In the genomic region with DNA sequence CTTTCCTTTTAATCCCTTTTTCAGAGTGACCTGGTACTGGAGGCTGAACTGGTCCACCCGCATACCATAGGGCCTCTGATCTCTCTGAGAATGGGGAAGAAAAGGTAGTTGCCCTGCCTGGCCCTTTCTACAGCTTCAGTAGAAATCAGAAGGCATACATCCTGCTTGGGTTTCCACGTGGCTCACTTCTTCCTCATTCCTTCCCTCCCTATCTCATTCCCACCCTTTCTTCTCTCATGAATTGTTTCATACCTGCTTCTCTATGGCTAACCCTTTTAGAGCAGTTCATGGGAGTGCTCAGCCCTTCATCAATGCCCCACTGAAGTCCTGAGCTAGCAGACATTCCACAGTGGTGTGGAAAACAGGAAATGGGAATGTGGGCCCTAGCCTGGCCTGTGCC, we compare ENCODE assay signal across 16 cellular contexts. TPM values are rescaled to one million over a fixed set of nuclear protein-coding genes. Genes with fewer than 3 reads are reported as not detected.
DNase-seq lines count a peak whose midpoint lies in the region; ATAC-seq and TF ChIP-seq lines count a peak whose summit lies in the region.
"Had no signal": no experiment of that assay in that cellular context is flagged by ENCODE, and none has a peak within 500 bp of the region (broad histone marks: within the 10 kb centered on the region; RNA-seq: fewer than 3 reads in every experiment).

No MANE protein-coding gene starts in this region.

- H3K27me3 ChIP-seq in HCT116 (ENCODE audit: insufficient read depth, low read length) (no peaks in the 10 kb centered on the region), SJSA1 (replicated peaks) (no peaks in the 10 kb centered on the region), hepatocyte (no peaks in the 10 kb centered on the region), MG63 (no peaks in the 10 kb centered on the region)
- H3K27me3 ChIP-seq: BLaER1 treated with 17β-estradiol and CSF1 and Interleukin-3, amounts not matched to agents 10 nM and 100 nM had no signal

- BruUV-seq in HCT116 (replicated peaks; lab: Mats Ljungman, UMichigan), result no TSS peak

- H3K36me3 Mint-ChIP-seq in osteocyte (ENCODE audit: unreplicated experiment), result no peaks in the 10 kb centered on the region

- H3K4me3 ChIP-seq in HCT116 (replicated peaks in 1 of 2; ENCODE audit: low read depth in 1 of 2, low read length in 2 of 2) (no peak overlapping the region), SJSA1 (no peak overlapping the region), hepatocyte (no peak overlapping the region), MG63 (no peak overlapping the region)
- H3K4me3 ChIP-seq: BLaER1 treated with 17β-estradiol and CSF1 and Interleukin-3, amounts not matched to agents 10 nM and 100 nM had no signal

- H2AFZ ChIP-seq in HCT116 (ENCODE audit: low read depth, low read length, poor library complexity, severe bottlenecking) (no peak overlapping the region), hepatocyte (no peak overlapping the region)

- ATAC-seq in HCT116 (no peak), HG03108 (IDR thresholded peaks at IDR 0.05; ENCODE audit: unreplicated experiment) (no peak)

- H3K4me2 ChIP-seq in HCT116 (ENCODE audit: low read length), result peak overlapping the region; percentile 10
- peak overlapping the region; percentile 35 for H3K4me2 ChIP-seq in hepatocyte

- TF ChIP-seq CTCF in HCT116 (IDR thresholded peaks at IDR 0.05 in 2 of 3, conservative IDR thresholded peaks at IDR 0.05 in 1 of 3; ENCODE audit: borderline replicate concordance in 1 of 3, insufficient read depth in 1 of 3, low read depth in 2 of 3, low read length in 2 of 3) (no peak), hepatocyte (IDR thresholded peaks at IDR 0.05; ENCODE audit: poor library complexity) (no peak), osteocyte (IDR thresholded peaks at IDR 0.05) (no peak)

- POLR2A ChIA-PET in HCT116 (lab: Charles Lee), result no interaction called here

- H3K9ac ChIP-seq in HCT116 (ENCODE audit: low read length), result peak overlapping the region; percentile 13; the same call in 1 of the 2 replicates
- H3K9ac ChIP-seq: BLaER1 treated with 17β-estradiol and CSF1 and Interleukin-3, amounts not matched to agents 10 nM and 100 nM had no signal

- H3K79me2 ChIP-seq in HCT116 (ENCODE audit: insufficient read depth, low read length), result peaks cover 7% of the 10 kb centered on the region; the same call in 1 of the 2 replicates
- peaks cover 9% of the 10 kb centered on the region for H3K79me2 ChIP-seq in hepatocyte

- intact Hi-C loops in HCT116 (cut with micrococcal nuclease), result no loop called here

- no peaks in the 10 kb centered on the region for H3K36me3 ChIP-seq in HCT116 (ENCODE audit: control insufficient read depth in 1 of 2, insufficient read depth in 2 of 2, low read length in 2 of 2)
- no peaks in the 10 kb centered on the region for H3K36me3 ChIP-seq in SJSA1
- H3K36me3 ChIP-seq in hepatocyte (replicated peaks; ENCODE audit: insufficient read depth, low read depth), result no peaks in the 10 kb centered on the region
- no peaks in the 10 kb centered on the region for H3K36me3 ChIP-seq in MG63

- DNase-seq in HCT116 (ENCODE audit: low read depth, low spot score), result no peak
- peak in 1 of 2 experiments; percentile 69 for DNase-seq in SJSA1 (ENCODE audit: low read depth in 1 of 2, low spot score in 2 of 2)
- peak; percentile 38 for DNase-seq in hepatocyte (ENCODE audit: low spot score)
- no peak for DNase-seq in osteocyte (ENCODE audit: extremely low spot score, unreplicated experiment)
- DNase-seq in NK-92 treated with Interleukin-12 subunit alpha and Interleukin-12 subunit beta, amount 100 ng/mL, for 24 hours (lab: John Stamatoyannopoulos, UW), result no peak
- no peak for DNase-seq in activated T-cell treated with anti-CD3 and anti-CD28 coated beads, Interleukin-2, amount 50 U/mL, for 48 hours
- no peak for DNase-seq in MG63
- DNase-seq: activated B cell treated with CpG ODN at 0.5 μM for 24 hours; activated naive CD4-positive, alpha-beta T cell treated with Interleukin-2 at 50 U/mL for 16 hours; DND-41; effector CD8-positive, alpha-beta T cell; NCI-H1092; NCI-H2227 treated with DMSO at 0.1 percent for 48 hours; retina had no signal

- peaks cover 74 to 91% of the 10 kb centered on the region in 2 experiments for H3K4me1 ChIP-seq in HCT116 (ENCODE audit: control insufficient read depth in 1 of 2, insufficient read depth in 2 of 2, low read length in 2 of 2)
- H3K4me1 ChIP-seq in SJSA1 (replicated peaks), result peaks cover 66% of the 10 kb centered on the region
- peaks cover 40% of the 10 kb centered on the region for H3K4me1 ChIP-seq in hepatocyte (ENCODE audit: insufficient read depth)

- TF ChIP-seq POLR2A in HCT116 (IDR thresholded peaks at IDR 0.05; ENCODE audit: borderline replicate concordance, extremely low read depth, insufficient read depth, insufficient read length), result no peak

- peak overlapping the region; percentile 28 for H3K27ac Mint-ChIP-seq in osteocyte (ENCODE audit: unreplicated experiment)
- H3K27ac Mint-ChIP-seq: activated B cell treated with CpG ODN at 0.5 μM for 24 hours had no signal

- H3K4me1 Mint-ChIP-seq in osteocyte (ENCODE audit: unreplicated experiment), result peaks cover 54% of the 10 kb centered on the region

- no peaks in the 10 kb centered on the region for H4K20me1 ChIP-seq in HCT116 (ENCODE audit: insufficient read depth)
- H4K20me1 ChIP-seq in hepatocyte (ENCODE audit: insufficient read depth, poor library complexity, severe bottlenecking), result no peaks in the 10 kb centered on the region
- H4K20me1 ChIP-seq: BLaER1 treated with 17β-estradiol and CSF1 and Interleukin-3, amounts not matched to agents 10 nM and 100 nM had no signal

- CTCF ChIA-PET in HCT116 (lab: Charles Lee), result no interaction called here

- H3K9me3 Mint-ChIP-seq in osteocyte (ENCODE audit: unreplicated experiment), result no peaks in the 10 kb centered on the region
- H3K9me3 Mint-ChIP-seq: activated B cell treated with CpG ODN at 0.5 μM for 24 hours had no signal

- no peaks in the 10 kb centered on the region for H3K9me2 ChIP-seq in HCT116 (ENCODE audit: insufficient read depth)
- no peaks in the 10 kb centered on the region for H3K9me2 ChIP-seq in hepatocyte (replicated peaks; ENCODE audit: insufficient read depth)

- TF ChIP-seq RAD21 in HCT116 (IDR thresholded peaks at IDR 0.05; ENCODE audit: low read depth), result no peak

- RAD21 ChIA-PET in HCT116 (lab: Charles Lee; ENCODE audit: low non-redundant PET in 1 of 2, low total read pairs in 2 of 2, uncharacterized antibody in 2 of 2, unreplicated experiment in 2 of 2), result no interaction called here

- H3K4me3 Mint-ChIP-seq in osteocyte (ENCODE audit: unreplicated experiment), result no peak overlapping the region
- H3K4me3 Mint-ChIP-seq: activated B cell treated with CpG ODN at 0.5 μM for 24 hours had no signal

- no peaks in the 10 kb centered on the region for H3K27me3 Mint-ChIP-seq in osteocyte (ENCODE audit: unreplicated experiment)
- H3K27me3 Mint-ChIP-seq: activated B cell treated with CpG ODN at 0.5 μM for 24 hours had no signal

- peak overlapping the region; percentile 61; the same call in 1 of the 2 replicates for H3K27ac ChIP-seq in HCT116 (ENCODE audit: low read depth, low read length)
- peak overlapping the region; percentile 85 for H3K27ac ChIP-seq in SJSA1
- peak overlapping the region; percentile 83 for H3K27ac ChIP-seq in hepatocyte
- H3K27ac ChIP-seq: BLaER1 treated with 17β-estradiol and CSF1 and Interleukin-3, amounts not matched to agents 10 nM and 100 nM had no signal

- H3K9me3 ChIP-seq in HCT116 (ENCODE audit: control insufficient read depth in 1 of 2, insufficient read depth in 1 of 2, low read depth in 1 of 2, low read length in 2 of 2), result no peaks in the 10 kb centered on the region
- no peaks in the 10 kb centered on the region; the same call in 1 of the 2 replicates for H3K9me3 ChIP-seq in SJSA1 (replicated peaks)
- H3K9me3 ChIP-seq in hepatocyte (ENCODE audit: low read depth), result no peaks in the 10 kb centered on the region
- H3K9me3 ChIP-seq in MG63, result no peaks in the 10 kb centered on the region
- H3K9me3 ChIP-seq: BLaER1 treated with 17β-estradiol and CSF1 and Interleukin-3, amounts not matched to agents 10 nM and 100 nM had no signal

- 43% methylated on average over 2 of the region's 2 CpGs for WGBS in hepatocyte (ENCODE audit: low lambda C conversion rate, missing lambda C conversion rate)

TF ChIP-seq in HCT116, 20 proteins besides CTCF, POLR2A, EP300 and RAD21:
- TF ChIP-seq SP1 (IDR thresholded peaks at IDR 0.05; ENCODE audit: low read depth) (peak; percentile 49), CBX3 (IDR thresholded peaks at IDR 0.05; ENCODE audit: low read depth) (0 out of 2 replicates have a peak, but pooled peaks have one; percentile 23), ELF1 (IDR thresholded peaks at IDR 0.05; ENCODE audit: borderline replicate concordance, low read depth) (no peak), FOSL1 (IDR thresholded peaks at IDR 0.05; ENCODE audit: low read depth) (no peak)
- TF ChIP-seq, protein P1, sequence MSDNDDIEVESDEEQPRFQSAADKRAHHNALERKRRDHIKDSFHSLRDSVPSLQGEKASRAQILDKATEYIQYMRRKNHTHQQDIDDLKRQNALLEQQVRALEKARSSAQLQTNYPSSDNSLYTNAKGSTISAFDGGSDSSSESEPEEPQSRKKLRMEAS (IDR thresholded peaks at IDR 0.05), result peak; percentile 88
TF ChIP-seq in HCT116: peak in this region for 3.

RNA-seq across cellular contexts. Expression of gene TRIM16, which starts 28.9 kb away (rescaled TPM):
- total RNA-seq in HCT116 (2021; ENCODE audit: unreplicated experiment), result 33.8 TPM
- polyA plus RNA-seq in HCT116 (2012), result 27.9 and 32.4 TPM in 2 replicates
- total RNA-seq in SJSA1 (2014; rRNA removed; shearing (Covaris generic)), result 56.9 and 111 TPM in 2 replicates
- total RNA-seq in hepatocyte, result 19.5 and 21.6 TPM in 2 replicates
- 23.0 and 30.6 TPM in 2 replicates for polyA plus RNA-seq in hepatocyte
- total RNA-seq in osteocyte, result 23.5 and 26.3 TPM in 2 replicates
- total RNA-seq in MG63 (2014; rRNA removed; shearing (Covaris generic); ENCODE audit: low replicate concordance), result 13.3 and 32.4 TPM in 2 replicates

RNA-seq across cellular contexts. Expression of gene FBXW10B, which starts 35.7 kb away (rescaled TPM):
- total RNA-seq in HCT116 (2021; ENCODE audit: unreplicated experiment) (1.2 TPM), hepatocyte (0.68 and 1.3 TPM in 2 replicates), osteocyte (0.40 TPM in 1 of 2 replicates, not detected in the other)
- 0.70 and 1.3 TPM in 2 replicates for polyA plus RNA-seq in HCT116 (2012)
- total RNA-seq in SJSA1 (2014; rRNA removed; shearing (Covaris generic)), result 0.41 and 1.7 TPM in 2 replicates
- polyA plus RNA-seq in hepatocyte, result 0.23 and 0.29 TPM in 2 replicates
- total RNA-seq in MG63 (2014; rRNA removed; shearing (Covaris generic); ENCODE audit: low replicate concordance), result 0.59 TPM in 1 of 2 replicates, not detected in the other

RNA-seq across cellular contexts. Expression of gene ZNF286A, which starts 44.4 kb away (rescaled TPM):
- total RNA-seq in HCT116 (2021; ENCODE audit: unreplicated experiment) (37.0 TPM), hepatocyte (35.0 and 39.6 TPM in 2 replicates), osteocyte (38.5 and 39.0 TPM in 2 replicates)
- 13.0 and 13.1 TPM in 2 replicates for polyA plus RNA-seq in HCT116 (2012)
- 22.1 and 30.4 TPM in 2 replicates for total RNA-seq in SJSA1 (2014; rRNA removed; shearing (Covaris generic))
- 16.1 and 18.5 TPM in 2 replicates for polyA plus RNA-seq in hepatocyte
- 7.2 and 10.4 TPM in 2 replicates for total RNA-seq in MG63 (2014; rRNA removed; shearing (Covaris generic); ENCODE audit: low replicate concordance)
